In genomic region chr16:57475711-57476339, GRCh38 we compare ENCODE assay signal across 8 cellular contexts. TPM values are rescaled to one million over a fixed set of nuclear protein-coding genes. Genes with fewer than 3 reads are reported as not detected.
DNase-seq lines count a peak whose midpoint lies in the region; ATAC-seq and TF ChIP-seq lines count a peak whose summit lies in the region.

No MANE protein-coding gene starts in this region.

- peaks cover 11% of the 10 kb centered on the region for H3K4me1 Mint-ChIP-seq in CD4-positive, alpha-beta T cell (ENCODE audit: low read depth)

- H3K9me3 Mint-ChIP-seq in CD4-positive, alpha-beta T cell: no peaks in the 10 kb centered on the region

- intact Hi-C loops in CD4-positive, alpha-beta T cell (cut with DNase I, micrococcal nuclease): loop anchor here (1.0 to 5.0 kb wide), 3 partner anchors 43 to 651 kb away; partner anchors contain the start of gene CFAP20 (in 1 of the 2)

- peak overlapping the region; percentile 7 for H3K4me3 Mint-ChIP-seq in CD4-positive, alpha-beta T cell

- peak; percentile 31 to 74 (median 61) for DNase-seq in CD4-positive, alpha-beta T cell
- DNase-seq in SK-N-DZ (ENCODE audit: low spot score): peak; percentile 81
- DNase-seq in activated naive CD4-positive, alpha-beta T cell (lab: John Stamatoyannopoulos, UW): peak; percentile 16 to 76 (median 38)
- peak; percentile 86 for DNase-seq in iPS DF 19.7 (ENCODE audit: low read depth, low spot score)
- DNase-seq in stimulated activated CD4-positive, alpha-beta T cell treated with anti-CD3 and anti-CD28 coated beads, TNF-alpha, amount 100 ng/mL, for 24 hours (ENCODE audit: low read depth in 3 of 3): peak; percentile 18 to 80 (median 48)
- no peak for DNase-seq in NCI-H146 treated with DMSO at 0.1 percent for 48 hours (lab: John Stamatoyannopoulos, UW; ENCODE audit: unreplicated experiment)

- no peaks in the 10 kb centered on the region for H3K27me3 ChIP-seq in CD4-positive, alpha-beta T cell (ENCODE audit: control insufficient read depth, insufficient read depth, low read length)

- TF ChIP-seq CTCF in CD4-positive, alpha-beta T cell (IDR thresholded peaks at IDR 0.05): peak; percentile 76

- ATAC-seq in CD4-positive, alpha-beta T cell (ENCODE audit: poor library complexity): peak; percentile 97
- peak; percentile 68 for ATAC-seq in GM19324 (IDR thresholded peaks at IDR 0.05; ENCODE audit: low FRiP score, unreplicated experiment)
- peak; percentile 98 for ATAC-seq in HG03342 (IDR thresholded peaks at IDR 0.05; ENCODE audit: unreplicated experiment)

- peak overlapping the region; percentile 51 for H3K27ac Mint-ChIP-seq in CD4-positive, alpha-beta T cell

- CTCF ChIA-PET in CD4-positive, alpha-beta T cell (lab: Charles Lee): interaction anchor here (0.5 to 2.9 kb wide), 5 partner anchors 9 to 707 kb away, joined by 3 to 10 read pairs (median 5); partner anchors contain the start of gene POLR2C

- no peak overlapping the region for H3K27ac ChIP-seq in CD4-positive, alpha-beta T cell (ENCODE audit: low read depth, low read length)

- H3K27me3 Mint-ChIP-seq in CD4-positive, alpha-beta T cell: no peaks in the 10 kb centered on the region

- H3K36me3 Mint-ChIP-seq in CD4-positive, alpha-beta T cell (ENCODE audit: low read depth): peaks cover 23% of the 10 kb centered on the region

- POLR2A ChIA-PET in CD4-positive, alpha-beta T cell (lab: Charles Lee): interaction anchor here (0.5 to 1.8 kb wide), 3 partner anchors 8 to 13 kb away, joined by 3 to 6 read pairs (median 3); partner anchors contain the start of gene POLR2C

- no peaks in the 10 kb centered on the region for H3K9me3 ChIP-seq in CD4-positive, alpha-beta T cell (ENCODE audit: control insufficient read depth, low read length)

RNA-seq across cellular contexts. Expression of gene DOK4, which starts 10.5 kb away (rescaled TPM):
- total RNA-seq in CD4-positive, alpha-beta T cell: 1 to 10 TPM; 2.4 to 2.9 TPM
- 158 and 208 TPM in 2 replicates for polyA plus RNA-seq in SK-N-DZ (2014; cell fraction: cytosol; rRNA removed)
- 212 and 219 TPM in 2 replicates for polyA plus RNA-seq in SK-N-DZ (2014; cell fraction: nucleus; rRNA removed)

RNA-seq across cellular contexts. Expression of gene POLR2C, which starts 13.3 kb away (rescaled TPM):
- 100 to 1,000 TPM; 124 to 125 TPM for total RNA-seq in CD4-positive, alpha-beta T cell
- polyA plus RNA-seq in SK-N-DZ (2014; cell fraction: cytosol; rRNA removed): 210 and 282 TPM in 2 replicates
- 164 and 221 TPM in 2 replicates for polyA plus RNA-seq in SK-N-DZ (2014; cell fraction: nucleus; rRNA removed)

RNA-seq across cellular contexts. Expression of gene COQ9, which starts 28.5 kb away (rescaled TPM):
- total RNA-seq in CD4-positive, alpha-beta T cell: 1 to 10 TPM; 7.0 to 7.6 TPM
- polyA plus RNA-seq in SK-N-DZ (2014; cell fraction: cytosol; rRNA removed): 96.0 and 101 TPM in 2 replicates
- 203 and 222 TPM in 2 replicates for polyA plus RNA-seq in SK-N-DZ (2014; cell fraction: nucleus; rRNA removed)

RNA-seq across cellular contexts. Expression of gene CIAPIN1, which starts 28.6 kb away (rescaled TPM):
- 10 to 100 TPM; 27.8 to 28.0 TPM for total RNA-seq in CD4-positive, alpha-beta T cell
- polyA plus RNA-seq in SK-N-DZ (2014; cell fraction: cytosol; rRNA removed): 112 and 130 TPM in 2 replicates
- 71.4 and 74.6 TPM in 2 replicates for polyA plus RNA-seq in SK-N-DZ (2014; cell fraction: nucleus; rRNA removed)
